In the genomic region with DNA sequence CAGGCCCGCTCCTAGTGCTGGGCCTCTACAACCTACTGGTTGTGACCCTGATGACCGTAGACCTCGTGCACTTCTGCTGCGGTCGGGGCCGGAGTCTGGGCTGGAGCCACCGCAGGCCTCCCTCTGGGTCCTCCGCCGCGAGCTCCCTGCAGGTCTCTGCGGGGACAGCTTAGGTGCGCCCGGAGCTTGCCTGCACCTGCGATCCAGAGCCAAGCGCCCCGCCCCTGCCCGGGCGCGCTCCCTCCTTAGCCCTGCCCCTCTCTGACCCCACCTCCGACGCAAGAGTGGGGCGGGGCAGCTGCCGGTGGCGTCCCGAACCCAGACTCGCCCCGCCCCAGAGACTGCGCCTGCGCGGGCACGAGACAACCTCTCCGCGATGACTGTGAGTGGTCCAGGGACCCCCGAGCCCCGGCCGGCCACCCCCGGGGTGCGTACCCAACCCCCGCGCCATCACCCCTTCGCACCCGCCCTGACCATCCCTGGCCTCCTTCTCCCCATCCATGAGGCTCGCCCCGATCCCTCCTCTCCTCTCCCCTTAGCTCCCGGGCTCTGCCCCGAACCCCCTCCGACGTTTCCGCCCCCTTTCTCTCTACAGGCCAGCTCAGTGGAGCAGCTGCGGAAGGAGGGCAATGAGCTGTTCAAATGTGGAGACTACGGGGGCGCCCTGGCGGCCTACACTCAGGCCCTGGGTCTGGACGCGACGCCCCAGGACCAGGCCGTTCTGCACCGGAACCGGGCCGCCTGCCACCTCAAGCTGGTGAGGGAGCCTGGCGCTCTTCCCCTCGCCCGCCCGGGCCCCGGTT, we compare ENCODE assay signal across 8 cellular contexts. TPM values are rescaled to one million over a fixed set of nuclear protein-coding genes. Genes with fewer than 3 reads are reported as not detected.
DNase-seq lines count a peak whose midpoint lies in the region; ATAC-seq, FAIRE-seq and TF ChIP-seq lines count a peak whose summit lies in the region.

A gene with protein sequence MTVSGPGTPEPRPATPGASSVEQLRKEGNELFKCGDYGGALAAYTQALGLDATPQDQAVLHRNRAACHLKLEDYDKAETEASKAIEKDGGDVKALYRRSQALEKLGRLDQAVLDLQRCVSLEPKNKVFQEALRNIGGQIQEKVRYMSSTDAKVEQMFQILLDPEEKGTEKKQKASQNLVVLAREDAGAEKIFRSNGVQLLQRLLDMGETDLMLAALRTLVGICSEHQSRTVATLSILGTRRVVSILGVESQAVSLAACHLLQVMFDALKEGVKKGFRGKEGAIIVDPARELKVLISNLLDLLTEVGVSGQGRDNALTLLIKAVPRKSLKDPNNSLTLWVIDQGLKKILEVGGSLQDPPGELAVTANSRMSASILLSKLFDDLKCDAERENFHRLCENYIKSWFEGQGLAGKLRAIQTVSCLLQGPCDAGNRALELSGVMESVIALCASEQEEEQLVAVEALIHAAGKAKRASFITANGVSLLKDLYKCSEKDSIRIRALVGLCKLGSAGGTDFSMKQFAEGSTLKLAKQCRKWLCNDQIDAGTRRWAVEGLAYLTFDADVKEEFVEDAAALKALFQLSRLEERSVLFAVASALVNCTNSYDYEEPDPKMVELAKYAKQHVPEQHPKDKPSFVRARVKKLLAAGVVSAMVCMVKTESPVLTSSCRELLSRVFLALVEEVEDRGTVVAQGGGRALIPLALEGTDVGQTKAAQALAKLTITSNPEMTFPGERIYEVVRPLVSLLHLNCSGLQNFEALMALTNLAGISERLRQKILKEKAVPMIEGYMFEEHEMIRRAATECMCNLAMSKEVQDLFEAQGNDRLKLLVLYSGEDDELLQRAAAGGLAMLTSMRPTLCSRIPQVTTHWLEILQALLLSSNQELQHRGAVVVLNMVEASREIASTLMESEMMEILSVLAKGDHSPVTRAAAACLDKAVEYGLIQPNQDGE (plus strand): TSS at position 337 of the 803 bp plus-strand sequence. CDS start 40 bp downstream, at position 377.

- POLR2A ChIA-PET in H1 (lab: Charles Lee; ENCODE audit: partially characterized antibody) = interaction anchor here (0.6 to 5.0 kb wide), 13 partner anchors 9 to 522 kb away, joined by 3 to 24 read pairs (median 4); a partner anchor contains a TSS

- peak within 1 kb of the TSS; percentile 63 to 96 for H3K4me2 ChIP-seq in H1 (ENCODE audit: insufficient read depth in 1 of 2, low read depth in 2 of 2, low read length in 2 of 2)

- DNase-seq in COLO668 (lab: John Stamatoyannopoulos, UW; ENCODE audit: unreplicated experiment) = peak; percentile 97
- DNase-seq in HT1080 (ENCODE audit: low read depth) = peak; percentile 82
- peak; percentile 73 to 84 for DNase-seq in NOMO-1 (lab: John Stamatoyannopoulos, UW; ENCODE audit: unreplicated experiment in 2 of 2)
- DNase-seq in activated CD8-positive, alpha-beta memory T cell treated with anti-CD3 and anti-CD28 coated beads for 48 hours (ENCODE audit: low read depth in 2 of 3, low spot score in 2 of 3) = peak; percentile 88 to 94 (median 91)
- peak; percentile 79 to 98 for DNase-seq in H1 (ENCODE audit: low read depth in 1 of 2, low spot score in 2 of 2)
- DNase-seq in mesenteric fat pad (ENCODE audit: low spot score) = peak; percentile 96
- DNase-seq in stimulated activated CD8-positive, alpha-beta memory T cell treated with anti-CD3 and anti-CD28 coated beads, Interleukin-15, amount 100 ng/mL, for 24 hours (ENCODE audit: low read depth) = peak; percentile 91

- no peak for FAIRE-seq in H1 (lab: Jason Lieb, UNC)

- H3K14ac ChIP-seq in H1 (ENCODE audit: insufficient read length) = no peak within 1 kb of the TSS

- no peak within 1 kb of the TSS for H3K4ac ChIP-seq in H1 (replicated peaks; ENCODE audit: insufficient read length, low read depth, low read length)

- CTCF ChIA-PET in H1 (lab: Charles Lee; ENCODE audit: partially characterized antibody) = interaction anchor here (0.6 to 20.7 kb wide), 32 partner anchors 8 to 426 kb away, joined by 3 to 306 read pairs (median 4); a partner anchor contains a TSS

- peak within 1 kb of the TSS; percentile 52 for H2BK5ac ChIP-seq in H1 (ENCODE audit: low read depth, low read length)

- WGBS in H1 (ENCODE audit: extremely low coverage in 1 of 2, insufficient coverage in 1 of 2, insufficient read length in 1 of 2, insufficient replicate concordance in 2 of 2, low coverage in 1 of 2, low lambda C conversion rate in 2 of 2, missing lambda C conversion rate in 1 of 2), 2 experiments = 4% methylated on average over 33 of the region's 65 CpGs; no CpG with 5 or more reads in 1 of the 2 experiments

- TF ChIP-seq EP300 in H1 (IDR thresholded peaks at IDR 0.05; ENCODE audit: borderline replicate concordance in 1 of 2, low read depth in 2 of 2, low read length in 2 of 2) = no peak

- no peak for TF ChIP-seq RAD21 in H1 (IDR thresholded peaks at IDR 0.05 in 1 of 2, conservative IDR thresholded peaks at IDR 0.05 in 1 of 2; ENCODE audit: low read depth in 2 of 2, low read length in 2 of 2)

- peak; percentile 56 for ATAC-seq in GM21360 (IDR thresholded peaks at IDR 0.05; ENCODE audit: unreplicated experiment)

- H2AFZ ChIP-seq in H1 (ENCODE audit: low read length) = peak within 1 kb of the TSS; percentile 48; the same call in 1 of the 2 replicates

- H3K27me3 ChIP-seq in H1 (replicated peaks in 1 of 4; ENCODE audit: control insufficient read depth in 3 of 4, extremely low read depth in 1 of 4, insufficient read depth in 3 of 4, low read length in 3 of 4) = 0 out of 7 replicates have a peak, but pooled peaks cover 0 to 4% (median 0%) of the 10 kb centered on the region in 4 experiments

- peak within 1 kb of the TSS; percentile 76 for H4K8ac ChIP-seq in H1 (ENCODE audit: extremely low read depth, insufficient read depth, low read length)

- no peak within 1 kb of the TSS for H2BK15ac ChIP-seq in H1 (ENCODE audit: low read length)

- H4K91ac ChIP-seq in H1 (replicated peaks; ENCODE audit: insufficient read length, low read length) = no peak within 1 kb of the TSS

- H3K79me1 ChIP-seq in H1 (ENCODE audit: low read depth, low read length) = no peaks in the 10 kb centered on the region

- H3K9me3 ChIP-seq in H1 (ENCODE audit: insufficient read depth in 2 of 2, low read depth in 1 of 2, low read length in 1 of 2) = no peaks in the 10 kb centered on the region

- H2BK12ac ChIP-seq in H1 (ENCODE audit: low read depth, low read length) = no peak within 1 kb of the TSS

- H3K36me3 ChIP-seq in H1 (ENCODE audit: control insufficient read depth in 2 of 4, insufficient read depth in 4 of 4, low read length in 3 of 4) = peaks cover under 1 to 20% (median 13%) of the 10 kb centered on the region in 4 experiments; a peak in 6 of 8 replicates

- H3K4me3 ChIP-seq in H1 (ENCODE audit: extremely low read depth in 1 of 4, insufficient read depth in 2 of 4, low read depth in 3 of 4, low read length in 4 of 4) = peak within 1 kb of the TSS; percentile 59 to 80 (median 72)

- no peak within 1 kb of the TSS for H4K5ac ChIP-seq in H1 (ENCODE audit: insufficient read length, low read depth, low read length)

- H3K4me1 ChIP-seq in H1 (replicated peaks in 1 of 4; ENCODE audit: control insufficient read depth in 3 of 4, insufficient read depth in 4 of 4, low read length in 3 of 4) = peaks cover 0 to 13% (median 7%) of the 10 kb centered on the region in 4 experiments; a peak in 6 of 7 replicates

- no peak within 1 kb of the TSS for H2BK120ac ChIP-seq in H1 (replicated peaks; ENCODE audit: low read depth, low read length)

- H3K18ac ChIP-seq in H1 (ENCODE audit: extremely low read depth, low read length) = peak within 1 kb of the TSS; percentile 48; the same call in 1 of the 2 replicates

- H2BK20ac ChIP-seq in H1 (ENCODE audit: low read length) = no peak within 1 kb of the TSS

- H3K23me2 ChIP-seq in H1 (ENCODE audit: low read depth, low read length) = peaks cover 11% of the 10 kb centered on the region; the same call in 1 of the 2 replicates

- no peak within 1 kb of the TSS for H3K27ac ChIP-seq in H1 (ENCODE audit: low read depth, low read length)

- no peak for TF ChIP-seq CTCF in H1 (IDR thresholded peaks at IDR 0.05; ENCODE audit: control extremely low read depth in 1 of 3, insufficient read depth in 1 of 3, low read depth in 1 of 3, low read length in 3 of 3)

- peak within 1 kb of the TSS; percentile 52 for H3K56ac ChIP-seq in H1 (replicated peaks; ENCODE audit: insufficient read length, low read depth, low read length)

- no peak; a peak in 1 of 3 replicates for TF ChIP-seq POLR2A in H1 (IDR thresholded peaks at IDR 0.05; ENCODE audit: control extremely low read depth in 1 of 2, low read depth in 2 of 2, low read length in 2 of 2)

- H3K23ac ChIP-seq in H1 (ENCODE audit: insufficient read length) = no peak within 1 kb of the TSS

- peak within 1 kb of the TSS in 3 of 4 experiments; percentile 20 to 39 (median 36); a peak in 5 of 7 replicates for H3K9ac ChIP-seq in H1 (replicated peaks in 1 of 4; ENCODE audit: extremely low read depth in 1 of 4, low read depth in 3 of 4, low read length in 3 of 4)

- H3K79me2 ChIP-seq in H1 (ENCODE audit: control insufficient read depth in 1 of 2, insufficient read depth in 2 of 2, low read length in 2 of 2) = no peaks in the 10 kb centered on the region

- no peak within 1 kb of the TSS for H2AK5ac ChIP-seq in H1 (ENCODE audit: low read depth, low read length)

- H4K20me1 ChIP-seq in H1 (replicated peaks in 1 of 2; ENCODE audit: control insufficient read depth in 1 of 2, insufficient read depth in 2 of 2, low read length in 2 of 2) = peaks cover 0 to 4% of the 10 kb centered on the region in 2 experiments

TF ChIP-seq in H1, 55 proteins besides CTCF, POLR2A, EP300 and RAD21 (continues in another document):
- TF ChIP-seq TAF7 (optimal IDR thresholded peaks at IDR 0.05; ENCODE audit: borderline replicate concordance, low read depth, low read length) (peak; percentile 24), SIN3A (conservative IDR thresholded peaks at IDR 0.05 in 1 of 2, IDR thresholded peaks at IDR 0.05 in 1 of 2; ENCODE audit: low read depth in 1 of 2, low read length in 2 of 2) (peak in 1 of 2 experiments; percentile 70; a peak in 1 of 4 replicates), TAF1 (IDR thresholded peaks at IDR 0.05; ENCODE audit: low read depth, low read length) (peak; percentile 52; the same call in 1 of the 2 replicates)

RNA-seq across cellular contexts. Expression of the gene that starts here (rescaled TPM):
- total RNA-seq in HT1080 (2014; rRNA removed; shearing (Covaris generic)) = 55.6 and 66.8 TPM in 2 replicates
- polyA plus RNA-seq in HT1080 (2015; cell fraction: cytosol; rRNA removed) = 32.1 and 33.5 TPM in 2 replicates
- polyA plus RNA-seq in HT1080 (2015; cell fraction: nucleus; rRNA removed) = 84.8 and 96.6 TPM in 2 replicates
- total RNA-seq in H1 (2021; fragmentation: NEBNext Ultra II Directional; extraction: Animal tissue kit (Norgen Biotek cat#: 25700)) = 75.4 and 84.2 TPM in 2 replicates
- polyA plus RNA-seq in H1 (2011; rRNA removed) = 74.1 and 87.2 TPM in 2 replicates
- polyA plus RNA-seq in H1 (2011; cell fraction: cytosol; rRNA removed) = 89.0 TPM
- 152 TPM for polyA plus RNA-seq in H1 (2011; cell fraction: nucleus; rRNA removed)
- 58.1 to 98.9 TPM (median 91.2 TPM) in 4 replicates for polyA plus RNA-seq in H1 (2012, experiment 1 of 2)
- polyA plus RNA-seq in H1 (2012, experiment 2 of 2) = 60.3 TPM
- 30.1 TPM for polyA plus RNA-seq in H1 (2013, experiment 1 of 2)
- polyA plus RNA-seq in H1 (2013, experiment 2 of 2) = 26.3 TPM
- 72.3 and 80.6 TPM in 2 replicates for polyA minus RNA-seq in H1 (2011; rRNA and poly(A)+ RNA removed)
- 47.0 TPM for polyA minus RNA-seq in H1 (2011; cell fraction: cytosol; rRNA and poly(A)+ RNA removed)
- 59.5 TPM for polyA minus RNA-seq in H1 (2011; cell fraction: nucleus; rRNA and poly(A)+ RNA removed)
- 52.9 TPM for total RNA-seq in mesenteric fat pad
